9 cellular contexts compared by ENCODE assay signal in genomic region chr3:121661376-121661775, GRCh38. TPM values are rescaled to one million over a fixed set of nuclear protein-coding genes. Genes with fewer than 3 reads are reported as not detected.
DNase-seq lines count a peak whose midpoint lies in the region; ATAC-seq and TF ChIP-seq lines count a peak whose summit lies in the region.
"Had no signal": no experiment of that assay in that cellular context is flagged by ENCODE, and none has a peak within 500 bp of the region (broad histone marks: within the 10 kb centered on the region; RNA-seq: fewer than 3 reads in every experiment).

No MANE protein-coding gene starts in this region.

- no peaks in the 10 kb centered on the region for H3K9me3 ChIP-seq in heart left ventricle
- H3K9me3 ChIP-seq in right lobe of liver = no peaks in the 10 kb centered on the region

- ATAC-seq in heart left ventricle (no peak), right lobe of liver (no peak), HG03196 (IDR thresholded peaks at IDR 0.05; ENCODE audit: unreplicated experiment) (no peak)
- no peak for ATAC-seq in activated naive CD4-positive, alpha-beta T cell treated with anti-CD3 and anti-CD28 coated beads, Interleukin-2, amount 50 U/mL, for 72 hours

- peak overlapping the region; percentile 98 for H3K27ac Mint-ChIP-seq in activated naive CD4-positive, alpha-beta T cell treated with anti-CD3 and anti-CD28 coated beads, Interleukin-2, amount 50 U/mL, for 72 hours
- H3K27ac Mint-ChIP-seq in type B pancreatic cell = peak overlapping the region; percentile 91

- peaks cover 0 to 49% (median 14%) of the 10 kb centered on the region in 12 donors for H3K4me1 ChIP-seq in heart left ventricle
- no peaks in the 10 kb centered on the region for H3K4me1 ChIP-seq in right lobe of liver

- TF ChIP-seq POLR2A in heart left ventricle (IDR thresholded peaks at IDR 0.05) (no peak), right lobe of liver (IDR thresholded peaks at IDR 0.05) (no peak)

- H3K27ac ChIP-seq in heart left ventricle = peak overlapping the region in 10 of 12 donors; percentile 12 to 97 (median 48)
- H3K27ac ChIP-seq in right lobe of liver = peak overlapping the region; percentile 42 to 76 (median 74)

- H3K27me3 Mint-ChIP-seq in type B pancreatic cell = no peaks in the 10 kb centered on the region

- H3K4me3 Mint-ChIP-seq in type B pancreatic cell = peak overlapping the region; percentile 31

- intact Hi-C loops in heart left ventricle (cut with DNase I) = loop anchor here in 1 of 10 donors (10.0 kb wide), 1 partner anchor 63 kb away; no protein-coding TSS in a partner anchor
- intact Hi-C loops in cardiac septum (cut with DNase I) = no loop called here
- intact Hi-C loops in right lobe of liver (cut with DNase I) = no loop called here

- no peak for DNase-seq in heart left ventricle
- no peak for DNase-seq in cardiac septum (ENCODE audit: low spot score)
- DNase-seq in activated naive CD4-positive, alpha-beta T cell treated with anti-CD3 and anti-CD28 coated beads, Interleukin-2, amount 50 U/mL, for 72 hours (ENCODE audit: low spot score in 2 of 2) = no peak
- DNase-seq in right lobe of liver = no peak
- no peak for DNase-seq in type B pancreatic cell (ENCODE audit: extremely low spot score, unreplicated experiment)
- DNase-seq in medulla oblongata (ENCODE audit: extremely low spot score) = no peak
- no peak for DNase-seq in OCI-M1 (lab: John Stamatoyannopoulos, UW)
- DNase-seq: NCI-H2171 had no signal

- H3K36me3 Mint-ChIP-seq in activated naive CD4-positive, alpha-beta T cell treated with anti-CD3 and anti-CD28 coated beads, Interleukin-2, amount 50 U/mL, for 72 hours = peaks cover 59 to 66% of the 10 kb centered on the region in 2 donors
- peaks cover 25% of the 10 kb centered on the region for H3K36me3 Mint-ChIP-seq in type B pancreatic cell

- H3K36me3 ChIP-seq in heart left ventricle (peaks cover under 1 to 58% (median 37%) of the 10 kb centered on the region in 9 donors), right lobe of liver (peaks cover 0 to 35% (median 18%) of the 10 kb centered on the region in 4 donors)

- H3K4me3 ChIP-seq in heart left ventricle (no peak overlapping the region), right lobe of liver (no peak overlapping the region)

- no peaks in the 10 kb centered on the region for H3K27me3 ChIP-seq in heart left ventricle
- H3K27me3 ChIP-seq in right lobe of liver = no peaks in the 10 kb centered on the region

- 90 to 93% (median 92%) methylated on average over 6 of the region's 6 CpGs for WGBS in heart left ventricle, 4 donors
- WGBS in right lobe of liver (ENCODE audit: insufficient coverage, low coverage, low lambda C conversion rate, missing lambda C conversion rate) = 97% methylated on average over 5 of the region's 6 CpGs

- H3K4me1 Mint-ChIP-seq in type B pancreatic cell (ENCODE audit: unreplicated experiment) = no peaks in the 10 kb centered on the region

- no peak for TF ChIP-seq CTCF in heart left ventricle (IDR thresholded peaks at IDR 0.05)
- TF ChIP-seq CTCF in right lobe of liver (IDR thresholded peaks at IDR 0.05) = no peak
- no peak for TF ChIP-seq CTCF in type B pancreatic cell (conservative IDR thresholded peaks at IDR 0.05)

- H3K9me3 Mint-ChIP-seq in activated naive CD4-positive, alpha-beta T cell treated with anti-CD3 and anti-CD28 coated beads, Interleukin-2, amount 50 U/mL, for 72 hours = peaks cover 5 to 7% of the 10 kb centered on the region in 2 donors
- H3K9me3 Mint-ChIP-seq in type B pancreatic cell = no peaks in the 10 kb centered on the region

RNA-seq across cellular contexts. Expression of gene HCLS1, which starts 0.7 kb away (rescaled TPM):
- total RNA-seq in heart left ventricle (10 to 100 TPM in 7 of 9 donors, 1 to 10 TPM in 2; 7.4 to 72.4 (median 10.6) TPM), cardiac septum (9.4 TPM), right lobe of liver (10 to 100 TPM; 13.7 to 20.4 (median 16.9) TPM), type B pancreatic cell (ENCODE audit: low replicate concordance) (5.9 and 6.0 TPM in 2 replicates)
- polyA plus RNA-seq in heart left ventricle = 10 to 100 TPM in 1 of 2 donors, 1 to 10 TPM in 1; 8.9 to 18.0 TPM
- 100 to 1,000 TPM; 217 to 293 TPM for total RNA-seq in activated naive CD4-positive, alpha-beta T cell treated with anti-CD3 and anti-CD28 coated beads, Interleukin-2, amount 50 U/mL, for 72 hours
